In genomic region chr5:172945151-172945550, GRCh38 we compare ENCODE assay signal across 19 cellular contexts. TPM values are rescaled to one million over a fixed set of nuclear protein-coding genes. Genes with fewer than 3 reads are reported as not detected.
DNase-seq lines count a peak whose midpoint lies in the region; ATAC-seq, FAIRE-seq and TF ChIP-seq lines count a peak whose summit lies in the region.
"Had no signal": no experiment of that assay in that cellular context is flagged by ENCODE, and none has a peak within 500 bp of the region (broad histone marks: within the 10 kb centered on the region; RNA-seq: fewer than 3 reads in every experiment).

No MANE protein-coding gene starts in this region.

- H3K14ac ChIP-seq in trophoblast cell (ENCODE audit: low read length), result no peak overlapping the region

- H3K27ac Mint-ChIP-seq in stimulated activated naive CD8-positive, alpha-beta T cell treated with anti-CD3 and anti-CD28 coated beads, Interleukin-15, amount 100 ng/mL, for 72 hours, result peak overlapping the region; percentile 68 to 81
- H3K27ac Mint-ChIP-seq: CD4-positive, alpha-beta T cell had no signal

- DNase-seq in stimulated activated naive CD8-positive, alpha-beta T cell treated with anti-CD3 and anti-CD28 coated beads, Interleukin-15, amount 100 ng/mL, for 72 hours, result no peak
- DNase-seq in stimulated activated naive CD8-positive, alpha-beta T cell treated with anti-CD3 and anti-CD28 coated beads, Interleukin-15, Interleukin-2, amounts not matched to agents 100 U/mL and 50 U/mL, for 24 hours, result no peak
- no peak for DNase-seq in brain microvascular endothelial cell
- DNase-seq in trophoblast cell, result no peak
- DNase-seq in aorta, result peak; percentile 20 to 49
- DNase-seq in GM12892 (ENCODE audit: insufficient read length), result no peak
- no peak for DNase-seq in NCI-H510A treated with DMSO at 0.1 percent for 48 hours (lab: John Stamatoyannopoulos, UW)
- no peak for DNase-seq in CD1c-positive myeloid dendritic cell (ENCODE audit: extremely low spot score)
- DNase-seq: Calu3; CD4-positive, alpha-beta T cell; GOT3; KG1; NCI-H1092; NCI-H1694 treated with DMSO at 0.1 percent for 48 hours; NCI-H774; SHP77 had no signal

- H2BK5ac ChIP-seq in trophoblast cell (ENCODE audit: low read depth, low read length, poor library complexity), result no peak overlapping the region

- H3K79me2 ChIP-seq in trophoblast cell (ENCODE audit: control insufficient read depth, insufficient read depth, low read length, poor library complexity), result peaks cover 1% of the 10 kb centered on the region

- no peak overlapping the region for H3K4me2 ChIP-seq in trophoblast cell (ENCODE audit: low read length)
- H3K4me2 ChIP-seq: A549 had no signal

- TF ChIP-seq POLR2A in GM12892 (IDR thresholded peaks at IDR 0.05; ENCODE audit: low read depth, low read length), result no peak

- peak overlapping the region; percentile 59 for H4K91ac ChIP-seq in trophoblast cell (ENCODE audit: low read depth, low read length)

- no peak overlapping the region for H3K4me3 ChIP-seq in brain microvascular endothelial cell (ENCODE audit: low read depth, low read length)
- H3K4me3 ChIP-seq in trophoblast cell (ENCODE audit: low read depth, low read length), result no peak overlapping the region
- no peak overlapping the region for H3K4me3 ChIP-seq in aorta (ENCODE audit: low read length in 2 of 2)
- H3K4me3 ChIP-seq: A549 had no signal

- H3K9me3 Mint-ChIP-seq in stimulated activated naive CD8-positive, alpha-beta T cell treated with anti-CD3 and anti-CD28 coated beads, Interleukin-15, amount 100 ng/mL, for 72 hours, result no peaks in the 10 kb centered on the region
- H3K9me3 Mint-ChIP-seq: CD4-positive, alpha-beta T cell had no signal

- H3K4me1 Mint-ChIP-seq in stimulated activated naive CD8-positive, alpha-beta T cell treated with anti-CD3 and anti-CD28 coated beads, Interleukin-15, amount 100 ng/mL, for 72 hours, result no peaks in the 10 kb centered on the region

- H3K36me3 ChIP-seq in brain microvascular endothelial cell (replicated peaks), result peaks cover 21% of the 10 kb centered on the region
- peaks cover 16 to 18% of the 10 kb centered on the region in 2 experiments for H3K36me3 ChIP-seq in trophoblast cell (ENCODE audit: control insufficient read depth in 1 of 2, insufficient read depth in 2 of 2, low read length in 2 of 2)
- H3K36me3 ChIP-seq in aorta (ENCODE audit: control insufficient read depth in 1 of 2, insufficient read depth in 2 of 2, low read length in 1 of 2), result peaks cover 0 to 2% of the 10 kb centered on the region in 2 donors

- H3K4me3 Mint-ChIP-seq in stimulated activated naive CD8-positive, alpha-beta T cell treated with anti-CD3 and anti-CD28 coated beads, Interleukin-15, amount 100 ng/mL, for 72 hours, result no peak overlapping the region
- H3K4me3 Mint-ChIP-seq: CD4-positive, alpha-beta T cell had no signal

- H3K27ac ChIP-seq in brain microvascular endothelial cell (peak overlapping the region; percentile 9), trophoblast cell (ENCODE audit: low read depth, low read length) (no peak overlapping the region), aorta (ENCODE audit: low read depth in 1 of 2, low read length in 2 of 2) (no peak overlapping the region)
- H3K27ac ChIP-seq: HL-60 had no signal

- H3K9ac ChIP-seq in trophoblast cell (ENCODE audit: low read length), result no peak overlapping the region

- peak overlapping the region; percentile 80 for H2BK12ac ChIP-seq in trophoblast cell (ENCODE audit: low read length)

- peaks cover 17% of the 10 kb centered on the region for H3K79me1 ChIP-seq in trophoblast cell (ENCODE audit: low read length)

- in situ Hi-C loops in brain microvascular endothelial cell (cut with HindIII; ENCODE audit: low pct_ligation_motif_present, low sequenced_read_pairs), result no loop called here

- no peak for ATAC-seq in stimulated activated naive CD8-positive, alpha-beta T cell treated with anti-CD3 and anti-CD28 coated beads, Interleukin-15, amount 100 ng/mL, for 72 hours
- ATAC-seq in stimulated activated naive CD8-positive, alpha-beta T cell treated with anti-CD3 and anti-CD28 coated beads, Interleukin-15, Interleukin-2, amounts not matched to agents 100 U/mL and 50 U/mL, for 24 hours, result no peak
- no peak for ATAC-seq in aorta (ENCODE audit: low FRiP score)

- no peak for TF ChIP-seq CTCF in brain microvascular endothelial cell (IDR thresholded peaks at IDR 0.05; ENCODE audit: low read depth, low read length, missing control alignments)

- no peak overlapping the region for H2AK5ac ChIP-seq in trophoblast cell (ENCODE audit: low read length)

- WGBS in trophoblast cell (ENCODE audit: extremely low coverage, insufficient coverage, insufficient read length), result no CpG with 5 or more reads among the region's 6 CpGs
- 95 to 98% methylated on average over 6 of the region's 6 CpGs for WGBS in aorta, 2 donors

- H3K27me3 Mint-ChIP-seq in stimulated activated naive CD8-positive, alpha-beta T cell treated with anti-CD3 and anti-CD28 coated beads, Interleukin-15, amount 100 ng/mL, for 72 hours, result no peaks in the 10 kb centered on the region
- H3K27me3 Mint-ChIP-seq: CD4-positive, alpha-beta T cell had no signal

- H3K18ac ChIP-seq in trophoblast cell (ENCODE audit: low read length), result no peak overlapping the region

- no peak overlapping the region for H3K23ac ChIP-seq in trophoblast cell (ENCODE audit: low read length)

- H3K4me1 ChIP-seq in trophoblast cell (ENCODE audit: control insufficient read depth in 1 of 2, insufficient read depth in 2 of 2, low read length in 2 of 2) (peaks cover 13 to 19% of the 10 kb centered on the region in 2 experiments), aorta (ENCODE audit: control insufficient read depth in 1 of 2, insufficient read depth in 2 of 2, low read length in 2 of 2) (no peaks in the 10 kb centered on the region)

- H3K9me3 ChIP-seq in trophoblast cell (ENCODE audit: insufficient read depth, low read depth, low read length) (no peaks in the 10 kb centered on the region), aorta (ENCODE audit: control insufficient read depth, low read length) (no peaks in the 10 kb centered on the region)
- H3K9me3 ChIP-seq: A549 had no signal

- no peak for FAIRE-seq in GM12892 (lab: Jason Lieb, UNC)
- FAIRE-seq: A549, GM12891 had no signal

- H4K8ac ChIP-seq in trophoblast cell (ENCODE audit: low read depth, low read length), result peak overlapping the region; percentile 7

- H2AFZ ChIP-seq in trophoblast cell (ENCODE audit: insufficient read depth, low read length, poor library complexity), result no peak overlapping the region

- intact Hi-C loops in aorta (cut with DNase I), result loop anchor here (5.0 to 10.0 kb wide), 2 partner anchors 78 to 480 kb away; no protein-coding TSS in a partner anchor

- H3K4ac ChIP-seq in trophoblast cell (ENCODE audit: low read depth, low read length), result no peak overlapping the region

- H4K12ac ChIP-seq in trophoblast cell (ENCODE audit: low read depth, low read length), result no peak overlapping the region

- H2BK120ac ChIP-seq in trophoblast cell (ENCODE audit: insufficient read depth, low read length, poor library complexity), result peak overlapping the region; percentile 35

- H3K27me3 ChIP-seq in brain microvascular endothelial cell (replicated peaks) (no peaks in the 10 kb centered on the region), trophoblast cell (ENCODE audit: insufficient read depth, low read length) (no peaks in the 10 kb centered on the region), aorta (ENCODE audit: control insufficient read depth in 1 of 2, insufficient read depth in 2 of 2, low read length in 1 of 2) (no peaks in the 10 kb centered on the region)

RNA-seq across cellular contexts. Expression of gene RPL26L1, which starts 14.1 kb away (rescaled TPM):
- 61.9 and 63.3 TPM in 2 replicates for polyA plus RNA-seq in trophoblast cell (2013)
- total RNA-seq in aorta, result 10 to 100 TPM; 16.7 to 31.2 TPM
- 10 to 100 TPM; 28.2 to 30.4 TPM for polyA plus RNA-seq in aorta
- 86.9 TPM for polyA plus RNA-seq in GM12892 (2012; ENCODE audit: missing spikeins)

RNA-seq across cellular contexts. Expression of gene ATP6V0E1, which starts 38.4 kb away (rescaled TPM):
- 246 and 249 TPM in 2 replicates for polyA plus RNA-seq in trophoblast cell (2013)
- total RNA-seq in aorta, result 100 to 1,000 TPM; 183 to 192 TPM
- 100 to 1,000 TPM; 244 to 268 TPM for polyA plus RNA-seq in aorta
- 277 TPM for polyA plus RNA-seq in GM12892 (2012; ENCODE audit: missing spikeins)

Comparison
In these comparisons a context has a peak if more than half of its experiments do, and no peak if none do; other contexts are left out.
1. DNase-seq: peak in aorta (2 of 2); none in stimulated activated naive CD8-positive, alpha-beta T cell treated with anti-CD3 and anti-CD28 coated beads, Interleukin-15, amount 100 ng/mL, for 72 hours (0 of 2), stimulated activated naive CD8-positive, alpha-beta T cell treated with anti-CD3 and anti-CD28 coated beads, Interleukin-15, Interleukin-2, amounts not matched to agents 100 U/mL and 50 U/mL, for 24 hours (single experiment), brain microvascular endothelial cell (single experiment), trophoblast cell (0 of 2), GM12892 (single experiment), NCI-H510A treated with DMSO at 0.1 percent for 48 hours (single experiment) and CD1c-positive myeloid dendritic cell (single experiment).